ENCODE assay signal across 8 cellular contexts in the genomic region with DNA sequence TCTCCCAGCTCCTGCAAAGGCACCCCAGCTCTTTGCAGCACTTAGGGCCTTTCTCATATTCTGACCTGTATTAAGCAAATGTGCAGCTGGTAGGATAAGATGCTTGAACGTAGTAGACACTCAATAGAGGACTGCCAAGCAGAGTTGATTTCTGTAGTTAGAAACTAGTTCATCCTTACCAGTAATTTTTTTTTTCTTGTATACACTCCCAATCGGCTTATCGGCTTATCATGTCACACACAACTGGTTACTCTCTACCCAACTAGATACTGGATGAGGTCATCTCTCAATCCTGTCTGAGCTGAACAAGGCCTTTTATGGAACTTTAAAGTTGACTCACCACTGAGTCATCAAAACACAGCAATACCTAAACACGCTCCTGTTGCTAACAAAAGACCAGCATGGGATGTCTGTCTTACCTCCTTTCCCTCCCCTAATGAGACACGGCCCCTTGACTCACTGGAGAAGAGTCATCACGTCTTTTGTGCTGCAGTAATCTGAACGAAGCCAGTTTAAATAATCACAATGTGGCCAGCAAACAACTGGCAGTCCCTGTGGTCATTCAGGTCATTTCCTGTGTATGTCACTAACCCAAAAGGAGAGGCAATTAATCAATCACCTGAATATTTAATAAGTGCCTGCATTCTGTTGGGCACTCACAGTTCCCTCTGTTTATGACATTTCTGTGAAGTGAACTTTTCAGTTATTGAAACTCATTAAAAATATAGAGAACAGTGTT. TPM values are rescaled to one million over a fixed set of nuclear protein-coding genes. Genes with fewer than 3 reads are reported as not detected.
DNase-seq lines count a peak whose midpoint lies in the region; ATAC-seq and TF ChIP-seq lines count a peak whose summit lies in the region.

No MANE protein-coding gene starts in this region.

- DNase-seq in G401 (ENCODE audit: low spot score) (peak; percentile 30), HuH-7 (ENCODE audit: low spot score) (peak; percentile 57), SJCRH30 (peak; percentile 90 to 97), ascending aorta (ENCODE audit: low spot score in 2 of 2) (peak in 1 of 2 donors; percentile 94), iPS DF 19.7 (ENCODE audit: low read depth, low spot score) (peak; percentile 98), globus pallidus (ENCODE audit: low spot score) (no peak)
- peak; percentile 27 for DNase-seq in stimulated activated CD4-positive, alpha-beta T cell treated with anti-CD3 and anti-CD28 coated beads, Interleukin-12 subunit alpha, Interleukin-12 subunit beta, amount 100 ng/mL, for 4 hours

- H3K27ac ChIP-seq in SJCRH30 (peak overlapping the region; percentile 88), ascending aorta (peak overlapping the region; percentile 93 to 96)

- ATAC-seq in GM21825 (IDR thresholded peaks at IDR 0.05; ENCODE audit: unreplicated experiment) = peak; percentile 83

- no peaks in the 10 kb centered on the region for H3K27me3 ChIP-seq in SJCRH30
- H3K27me3 ChIP-seq in ascending aorta = no peaks in the 10 kb centered on the region

- H3K4me1 ChIP-seq in SJCRH30 (peaks cover 37% of the 10 kb centered on the region), ascending aorta (peaks cover 23 to 48% of the 10 kb centered on the region in 2 donors)

- H3K9me3 ChIP-seq in SJCRH30 (replicated peaks) = peaks cover 9% of the 10 kb centered on the region
- peaks cover 0 to 8% of the 10 kb centered on the region in 2 donors for H3K9me3 ChIP-seq in ascending aorta

- H3K4me3 ChIP-seq in SJCRH30 (no peak overlapping the region), ascending aorta (no peak overlapping the region)

- in situ Hi-C loops in G401 (cut with HindIII; ENCODE audit: low sequenced_read_pairs) = no loop called here

- H3K36me3 ChIP-seq in SJCRH30 (no peaks in the 10 kb centered on the region), ascending aorta (no peaks in the 10 kb centered on the region)

- intact Hi-C loops in ascending aorta (cut with DNase I) = loop anchor here (2.0 to 5.0 kb wide), 2 partner anchors 31 to 204 kb away; no protein-coding TSS in a partner anchor

- TF ChIP-seq CTCF in ascending aorta (IDR thresholded peaks at IDR 0.05) = no peak

RNA-seq across cellular contexts. Expression of gene WEE1, which starts 7.5 kb away (rescaled TPM):
- total RNA-seq in G401 (2014; rRNA removed; shearing (Covaris generic)) = 65.9 and 90.7 TPM in 2 replicates
- total RNA-seq in SJCRH30 (2014; rRNA removed; shearing (Covaris generic)) = 102 and 120 TPM in 2 replicates
- 20.8 TPM for total RNA-seq in ascending aorta
